Comparison of ENCODE assay signal across 9 cellular contexts in the genomic region with DNA sequence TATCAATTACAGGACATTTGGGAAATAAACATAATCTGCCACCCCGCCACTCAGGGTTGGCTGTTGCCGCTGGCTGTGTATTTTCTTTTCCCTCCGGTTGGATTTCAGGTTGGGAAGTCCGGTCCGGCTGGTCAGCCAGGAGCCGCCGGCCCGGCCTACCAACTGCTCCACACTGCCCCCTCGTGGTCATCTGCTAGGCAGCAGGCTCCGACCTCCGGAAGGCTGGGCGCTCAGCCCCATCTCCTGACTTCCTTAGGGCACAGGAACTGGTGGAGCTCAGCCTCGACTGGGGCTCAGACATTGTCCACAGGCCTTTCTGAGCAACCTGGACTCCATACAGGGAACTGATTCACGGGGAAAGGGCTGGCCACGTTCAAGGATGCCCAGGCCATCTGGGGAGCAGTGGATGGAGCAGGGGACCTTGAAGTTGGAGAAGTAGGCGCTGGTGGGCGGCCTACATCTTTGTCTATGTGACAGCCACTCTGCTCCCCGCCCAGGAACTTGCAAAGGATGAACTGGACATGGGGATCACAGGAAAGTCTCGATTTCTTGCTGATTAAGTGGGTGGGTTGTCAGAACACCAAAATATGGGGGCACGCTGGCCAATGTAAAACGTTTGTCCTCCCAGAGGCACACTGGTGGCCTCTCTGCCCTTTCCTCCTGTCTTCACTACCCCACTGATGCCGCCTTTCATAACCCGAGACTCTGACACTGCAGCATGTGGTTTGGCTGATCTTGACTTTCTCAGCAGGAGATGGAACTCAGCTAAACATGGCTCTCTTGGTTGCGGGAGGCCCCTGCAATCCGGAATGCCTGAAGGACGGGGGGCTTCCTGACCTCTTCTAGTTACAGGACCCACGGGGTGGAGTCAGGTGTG. TPM values are rescaled to one million over a fixed set of nuclear protein-coding genes. Genes with fewer than 3 reads are reported as not detected.
DNase-seq lines count a peak whose midpoint lies in the region; ATAC-seq and TF ChIP-seq lines count a peak whose summit lies in the region.
"Had no signal": no experiment of that assay in that cellular context is flagged by ENCODE, and none has a peak within 500 bp of the region (broad histone marks: within the 10 kb centered on the region; RNA-seq: fewer than 3 reads in every experiment).

No MANE protein-coding gene starts in this region.

- ATAC-seq in HG03460 (IDR thresholded peaks at IDR 0.05; ENCODE audit: unreplicated experiment): peak; percentile 83
- no peak for ATAC-seq in thoracic aorta (ENCODE audit: insufficient number of reproducible peaks, low FRiP score, low read depth)

- peaks cover under 1 to 13% (median 4%) of the 10 kb centered on the region in 3 donors for H3K27me3 Mint-ChIP-seq in CD14-positive monocyte (ENCODE audit: low read depth in 3 of 3)

- intact Hi-C loops in CD14-positive monocyte (cut with micrococcal nuclease): loop anchor here (2.0 kb wide), 1 partner anchor 628 kb away; no protein-coding TSS in a partner anchor

- TF ChIP-seq CTCF in CD14-positive monocyte (IDR thresholded peaks at IDR 0.05) (peak; percentile 95), thoracic aorta (IDR thresholded peaks at IDR 0.05) (peak; percentile 96)

- DNase-seq in CD14-positive monocyte (ENCODE audit: low spot score): peak; percentile 77
- DNase-seq in GM19240 (ENCODE audit: insufficient read length, low spot score): peak; percentile 55
- peak; percentile 16 for DNase-seq in SHP77 treated with DMSO at 0.1 percent for 48 hours (lab: John Stamatoyannopoulos, UW)
- DNase-seq in activated effector memory CD4-positive, alpha-beta T cell treated with anti-CD3 and anti-CD28 coated beads, Interleukin-2, amount 50 U/mL, for 16 hours: peak; percentile 90
- DNase-seq in foreskin melanocyte: peak; percentile 64
- peak; percentile 49 for DNase-seq in occipital lobe (lab: John Stamatoyannopoulos, UW)
- DNase-seq in thoracic aorta (ENCODE audit: low spot score): peak; percentile 21

- no peaks in the 10 kb centered on the region for H3K36me3 Mint-ChIP-seq in CD14-positive monocyte

- peaks cover 15% of the 10 kb centered on the region for H3K4me1 Mint-ChIP-seq in CD14-positive monocyte

- no peaks in the 10 kb centered on the region for H3K9me3 Mint-ChIP-seq in CD14-positive monocyte

- H3K4me1 ChIP-seq in thoracic aorta (ENCODE audit: control insufficient read depth in 1 of 2, low read depth in 2 of 2): peaks cover 0 to 5% of the 10 kb centered on the region in 2 donors

- no peaks in the 10 kb centered on the region for H3K36me3 ChIP-seq in thoracic aorta

- H3K27me3 ChIP-seq in thoracic aorta (replicated peaks; ENCODE audit: insufficient read depth): no peaks in the 10 kb centered on the region

- no peak overlapping the region for H3K27ac ChIP-seq in thoracic aorta
- H3K27ac ChIP-seq: SK-N-MC had no signal

- H3K9me3 ChIP-seq in thoracic aorta: no peaks in the 10 kb centered on the region

- peak overlapping the region; percentile 23 for H3K4me3 ChIP-seq in thoracic aorta
- H3K4me3 ChIP-seq: SK-N-MC had no signal

- H3K4me3 Mint-ChIP-seq in CD14-positive monocyte: peak overlapping the region; percentile 65 to 84

- peak overlapping the region in 2 of 7 donors; percentile 26 to 70 for H3K27ac Mint-ChIP-seq in CD14-positive monocyte

RNA-seq across cellular contexts. Expression of gene NXNL2, which starts 43.7 kb away (rescaled TPM):
- not detected for polyA plus RNA-seq in CD14-positive monocyte
- total RNA-seq in occipital lobe: 0.78 TPM
- 1 to 10 TPM in 1 of 2 donors, not detected in 1; 1.8 TPM for total RNA-seq in thoracic aorta

Comparison
In these comparisons a context has a peak if more than half of its experiments do, and no peak if none do; other contexts are left out.
1. DNase-seq: peak in every context shown above with its lines; median percentile 90 in activated effector memory CD4-positive, alpha-beta T cell treated with anti-CD3 and anti-CD28 coated beads, Interleukin-2, amount 50 U/mL, for 16 hours; 77 in CD14-positive monocyte; 64 in foreskin melanocyte; 55 in GM19240; 49 in occipital lobe; 21 in thoracic aorta; 16 in SHP77 treated with DMSO at 0.1 percent for 48 hours.